Comparison of ENCODE assay signal across 7 cellular contexts in genomic region chr9:92292338-92293074, GRCh38. TPM values are rescaled to one million over a fixed set of nuclear protein-coding genes. Genes with fewer than 3 reads are reported as not detected.
DNase-seq lines count a peak whose midpoint lies in the region; ATAC-seq, FAIRE-seq and TF ChIP-seq lines count a peak whose summit lies in the region.

No MANE protein-coding gene starts in this region.

- POLR2A ChIA-PET in OCI-LY7 (lab: Charles Lee), result interaction anchor here (1.1 to 1.9 kb wide), 4 partner anchors 14 to 38 kb away, joined by 3 to 12 read pairs (median 6); no protein-coding TSS in a partner anchor

- H3K9me3 ChIP-seq in OCI-LY7 (ENCODE audit: low read length) (no peaks in the 10 kb centered on the region; the same call in 1 of the 2 replicates), pancreas (no peaks in the 10 kb centered on the region)

- H3K27me3 ChIP-seq in pancreas, result no peaks in the 10 kb centered on the region

- 46 to 47% methylated on average over 8 of the region's 8 CpGs for WGBS in pancreas, 2 donors

- intact Hi-C loops in OCI-LY7 (cut with micrococcal nuclease; ENCODE audit: unreplicated experiment) (loop anchor here (1.0 to 2.0 kb wide), 2 partner anchors 33 to 472 kb away; partner anchors contain the start of genes BICD2, CENPP and NOL8), pancreas (cut with DNase I) (no loop called here)

- BruUV-seq in OCI-LY7 (replicated peaks; lab: Mats Ljungman, UMichigan), result no TSS peak

- TF ChIP-seq POLR2A in GM12891 (IDR thresholded peaks at IDR 0.05; ENCODE audit: low read depth, low read length), result no peak

- H3K4me3 ChIP-seq in OCI-LY7 (ENCODE audit: low read depth, low read length, poor library complexity, severe bottlenecking), result peak overlapping the region; percentile 91
- peak overlapping the region in 3 of 4 donors; percentile 69 to 78 (median 73) for H3K4me3 ChIP-seq in pancreas

- CTCF ChIA-PET in OCI-LY7 (lab: Charles Lee; ENCODE audit: unreplicated experiment), result no interaction called here

- H3K36me3 ChIP-seq in OCI-LY7 (ENCODE audit: insufficient read depth, low read length) (peaks cover 69% of the 10 kb centered on the region), pancreas (peaks cover 0 to 7% (median 0%) of the 10 kb centered on the region in 3 donors)

- FAIRE-seq in GM12891 (lab: Jason Lieb, UNC), result peak; percentile 55
- FAIRE-seq in pancreas (lab: Jason Lieb, UNC), result no peak

- ATAC-seq in pancreas (no peak), HG03354 (IDR thresholded peaks at IDR 0.05; ENCODE audit: poor library complexity, severe bottlenecking, unreplicated experiment) (no peak), HG02759 (IDR thresholded peaks at IDR 0.05; ENCODE audit: unreplicated experiment) (no peak)

- H3K27ac ChIP-seq in OCI-LY7 (ENCODE audit: low read depth, low read length, poor library complexity, severe bottlenecking) (peak overlapping the region; percentile 92), epithelial cell of prostate (peak overlapping the region; percentile 91), pancreas (no peak overlapping the region)

- peak overlapping the region; percentile 90 for H3K4me2 ChIP-seq in OCI-LY7 (ENCODE audit: low read length)

- TF ChIP-seq CTCF in OCI-LY7 (conservative IDR thresholded peaks at IDR 0.05; ENCODE audit: low read length) (no peak), pancreas (IDR thresholded peaks at IDR 0.05) (no peak)

- H4K20me1 ChIP-seq in OCI-LY7 (ENCODE audit: insufficient read depth, low read length), result peaks cover 45% of the 10 kb centered on the region

- H3K9me2 ChIP-seq in OCI-LY7 (ENCODE audit: insufficient read depth, low read length), result no peaks in the 10 kb centered on the region

- H2AFZ ChIP-seq in OCI-LY7 (ENCODE audit: low read length), result no peak overlapping the region; the same call in 1 of the 2 replicates

- peaks cover 51% of the 10 kb centered on the region for H3K4me1 ChIP-seq in OCI-LY7 (ENCODE audit: insufficient read depth, low read length, poor library complexity, severe bottlenecking)
- H3K4me1 ChIP-seq in pancreas, result peaks cover 0 to 18% (median 9%) of the 10 kb centered on the region in 3 donors

- DNase-seq in GM12891 (ENCODE audit: insufficient read length, low spot score) (no peak), OCI-LY7 (ENCODE audit: low spot score) (peak; percentile 17), epithelial cell of prostate (ENCODE audit: low read depth, low spot score) (no peak), pancreas (no peak), hippocampal formation (lab: John Stamatoyannopoulos, UW) (no peak)

- H3K79me2 ChIP-seq in OCI-LY7 (ENCODE audit: insufficient read depth, low read depth, low read length), result peaks cover 84% of the 10 kb centered on the region

TF ChIP-seq in GM12891, 5 proteins besides CTCF, POLR2A, EP300 and RAD21:
- TF ChIP-seq PAX5 (IDR thresholded peaks at IDR 0.05; ENCODE audit: insufficient read depth, low read length, severe bottlenecking), result no peak
- no peak for TF ChIP-seq POLR2AphosphoS5 (IDR thresholded peaks at IDR 0.05; ENCODE audit: low read depth, low read length)
- no peak for TF ChIP-seq SPI1 (IDR thresholded peaks at IDR 0.05; ENCODE audit: low read depth, low read length)
- no peak for TF ChIP-seq TAF1 (IDR thresholded peaks at IDR 0.05; ENCODE audit: low read depth, low read length)
- TF ChIP-seq POU2F2 (IDR thresholded peaks at IDR 0.05; ENCODE audit: low read depth, low read length), result no peak

RNA-seq across cellular contexts. Expression of gene IARS1, which starts 1.0 kb away (rescaled TPM):
- polyA plus RNA-seq in GM12891 (2012; ENCODE audit: low read depth, missing spikeins), result 65.2 TPM
- total RNA-seq in OCI-LY7 (2014; rRNA removed; shearing (Covaris generic)), result 352 and 392 TPM in 2 replicates
- 330 and 336 TPM in 2 replicates for total RNA-seq in OCI-LY7 (2022)
- total RNA-seq in pancreas, result 10 to 100 TPM; 25.9 to 89.3 (median 42.2) TPM
- polyA plus RNA-seq in pancreas, result 10 to 100 TPM; 16.8 to 30.9 TPM

RNA-seq across cellular contexts. Expression of gene NOL8, which starts 32.6 kb away (rescaled TPM):
- polyA plus RNA-seq in GM12891 (2012; ENCODE audit: low read depth, missing spikeins), result 19.0 TPM
- total RNA-seq in OCI-LY7 (2014; rRNA removed; shearing (Covaris generic)), result 29.3 and 30.1 TPM in 2 replicates
- 61.2 and 63.6 TPM in 2 replicates for total RNA-seq in OCI-LY7 (2022)
- 10 to 100 TPM in 5 of 6 donors, 1 to 10 TPM in 1; 9.7 to 20.0 (median 13.3) TPM for total RNA-seq in pancreas
- polyA plus RNA-seq in pancreas, result 10 to 100 TPM; 15.5 to 20.6 TPM

RNA-seq across cellular contexts. Expression of gene CENPP, which starts 33.2 kb away (rescaled TPM):
- 12.0 TPM for polyA plus RNA-seq in GM12891 (2012; ENCODE audit: low read depth, missing spikeins)
- total RNA-seq in OCI-LY7 (2014; rRNA removed; shearing (Covaris generic)), result 30.9 and 42.0 TPM in 2 replicates
- total RNA-seq in OCI-LY7 (2022) (25.4 and 30.4 TPM in 2 replicates), pancreas (1 to 10 TPM; 1.0 to 2.7 (median 2.3) TPM)
- 1 to 10 TPM in 1 of 2 donors, under 1 TPM in 1; 0.46 to 1.1 TPM for polyA plus RNA-seq in pancreas

Comparison
In these comparisons a context has a peak if more than half of its experiments do, and no peak if none do; other contexts are left out.
1. H3K27ac ChIP-seq: peak in OCI-LY7 (single experiment) and epithelial cell of prostate (single experiment); none in pancreas (0 of 4).
2. RNA of gene CENPP, which starts 33.2 kb away (total RNA-seq): 25.4 to 42.0 TPM in OCI-LY7; 1.0 to 2.7 TPM in pancreas; every median in the first group is over 4 times any median in the second.